28 cellular contexts compared by ENCODE assay signal in genomic region chr6:1461736-1462135, GRCh38.
"Had no signal": no experiment of that assay in that cellular context is flagged by ENCODE, and none has a peak within 500 bp of the region (broad histone marks: within the 10 kb centered on the region; RNA-seq: fewer than 3 reads in every experiment).

No MANE protein-coding gene starts in this region.

- H3K4me1 Mint-ChIP-seq: activated B cell treated with CpG ODN at 0.5 μM for 24 hours; activated CD4-positive, alpha-beta T cell treated with anti-CD3 and anti-CD28 coated beads, Interleukin-2, amount 10 ng/mL, durations not matched to agents 24 days and 14 days; activated naive CD8-positive, alpha-beta T cell treated with anti-CD3 and anti-CD28 coated beads, Interleukin-2, amount 50 U/mL, for 24 hours; T-helper 17 cell had no signal

- H3K36me3 Mint-ChIP-seq: activated naive CD4-positive, alpha-beta T cell treated with anti-CD3 and anti-CD28 coated beads, Interleukin-2, amount 50 U/mL, for 72 hours had no signal

- H3K27ac ChIP-seq: KMS-11, Peyer's patch, RWPE1 had no signal

- H3K36me3 ChIP-seq: Peyer's patch had no signal

- H3K27me3 ChIP-seq: Peyer's patch had no signal

- FAIRE-seq: bronchial epithelial cell had no signal

- H3K4me1 ChIP-seq: Peyer's patch had no signal

- H3K4me3 Mint-ChIP-seq: activated B cell treated with CpG ODN at 0.5 μM for 24 hours; activated CD4-positive, alpha-beta T cell treated with anti-CD3 and anti-CD28 coated beads, Interleukin-2, amount 10 ng/mL, durations not matched to agents 24 days and 14 days; activated naive CD8-positive, alpha-beta T cell treated with anti-CD3 and anti-CD28 coated beads, Interleukin-2, amount 50 U/mL, for 24 hours; activated T-cell treated with anti-CD3 and anti-CD28 coated beads, Interleukin-2, amount 50 U/mL, for 4 hours; T-helper 17 cell had no signal

- ATAC-seq: activated naive CD4-positive, alpha-beta T cell treated with anti-CD3 and anti-CD28 coated beads, Interleukin-2, amount 50 U/mL, for 72 hours; activated naive CD8-positive, alpha-beta T cell treated with anti-CD3 and anti-CD28 coated beads, Interleukin-2, amount 50 U/mL, for 24 hours; activated T-cell treated with anti-CD3 and anti-CD28 coated beads, Interleukin-2, amount 50 U/mL, for 4 hours; T-helper 17 cell had no signal

- H3K9ac ChIP-seq: KMS-11 had no signal

- H3K4me3 ChIP-seq: Peyer's patch had no signal

- DNase-seq: activated B cell treated with CpG ODN at 0.5 μM for 24 hours; activated CD4-positive, alpha-beta T cell treated with anti-CD3 and anti-CD28 coated beads for 1 hour; activated CD4-positive, alpha-beta T cell treated with anti-CD3 and anti-CD28 coated beads, Interleukin-2, amount 10 ng/mL, durations not matched to agents 24 days and 14 days; activated CD4-positive, alpha-beta T cell treated with anti-CD3 and anti-CD28 coated beads, Interleukin-2, amount 50 U/mL, for 48 hours; activated CD8-positive, alpha-beta memory T cell treated with anti-CD3 and anti-CD28 coated beads for 24 hours; activated effector memory CD4-positive, alpha-beta T cell treated with anti-CD3 and anti-CD28 coated beads, Interleukin-2, amount 50 U/mL, for 16 hours; activated naive CD4-positive, alpha-beta T cell treated with Interleukin-2 at 50 U/mL for 16 hours; activated naive CD8-positive, alpha-beta T cell treated with anti-CD3 and anti-CD28 coated beads, Interleukin-2, amount 50 U/mL, for 24 hours; activated T-cell treated with anti-CD3 and anti-CD28 coated beads, Interleukin-2, amount 50 U/mL, for 4 hours; amygdala; central memory CD4-positive, alpha-beta T cell; MM.1S; NCI-H1105; NCI-H1436; NCI-H1694 treated with DMSO at 0.1 percent for 48 hours; NCI-H2029 treated with DMSO at 0.1 percent for 48 hours; NCI-H510A treated with DMSO at 0.1 percent for 48 hours; NCI-H69; NK-92 treated with Interleukin-12 subunit alpha and Interleukin-12 subunit beta, amount 100 ng/mL, for 24 hours; OCI-M1; Peyer's patch; SHP77; T-helper 17 cell; T-helper 9 cell had no signal

- H3K4me2 ChIP-seq: KMS-11 had no signal

- H3K9me3 ChIP-seq: Peyer's patch had no signal

- H3K27ac Mint-ChIP-seq: activated B cell treated with CpG ODN at 0.5 μM for 24 hours; activated CD4-positive, alpha-beta T cell treated with anti-CD3 and anti-CD28 coated beads, Interleukin-2, amount 10 ng/mL, durations not matched to agents 24 days and 14 days; activated naive CD4-positive, alpha-beta T cell treated with anti-CD3 and anti-CD28 coated beads, Interleukin-2, amount 50 U/mL, for 72 hours; activated naive CD8-positive, alpha-beta T cell treated with anti-CD3 and anti-CD28 coated beads, Interleukin-2, amount 50 U/mL, for 24 hours; T-helper 17 cell had no signal

- H3K9me3 Mint-ChIP-seq: activated B cell treated with CpG ODN at 0.5 μM for 24 hours; activated CD4-positive, alpha-beta T cell treated with anti-CD3 and anti-CD28 coated beads, Interleukin-2, amount 10 ng/mL, durations not matched to agents 24 days and 14 days; activated naive CD4-positive, alpha-beta T cell treated with anti-CD3 and anti-CD28 coated beads, Interleukin-2, amount 50 U/mL, for 72 hours; activated naive CD8-positive, alpha-beta T cell treated with anti-CD3 and anti-CD28 coated beads, Interleukin-2, amount 50 U/mL, for 24 hours; activated T-cell treated with anti-CD3 and anti-CD28 coated beads, Interleukin-2, amount 50 U/mL, for 4 hours had no signal
